In the genomic region with DNA sequence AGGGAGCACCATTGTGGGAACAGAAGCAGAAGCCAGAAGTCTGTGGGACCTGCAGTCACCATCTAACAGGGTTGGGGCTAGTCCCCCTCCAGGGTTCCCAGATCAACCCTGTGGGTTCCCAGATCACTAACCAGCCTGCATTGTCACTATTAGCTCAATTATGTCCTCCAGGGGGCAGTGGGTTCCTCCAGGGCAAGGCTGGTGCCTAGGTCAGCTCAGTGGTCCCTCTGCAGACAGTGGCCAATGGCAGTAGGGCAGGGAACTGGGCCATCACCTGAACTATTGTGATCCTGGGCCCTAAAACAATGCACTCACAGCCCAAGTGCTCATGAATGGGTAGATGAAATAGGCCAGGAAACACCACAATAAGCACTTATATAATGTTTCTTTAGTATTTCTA, we compare ENCODE assay signal across 1 cellular context.
TF ChIP-seq lines count a peak whose summit lies in the region.

No MANE protein-coding gene starts in this region.

TF ChIP-seq in K562, 482 proteins besides CTCF, POLR2A, EP300 and RAD21 (continued from another document):
- TF ChIP-seq, protein P1, sequence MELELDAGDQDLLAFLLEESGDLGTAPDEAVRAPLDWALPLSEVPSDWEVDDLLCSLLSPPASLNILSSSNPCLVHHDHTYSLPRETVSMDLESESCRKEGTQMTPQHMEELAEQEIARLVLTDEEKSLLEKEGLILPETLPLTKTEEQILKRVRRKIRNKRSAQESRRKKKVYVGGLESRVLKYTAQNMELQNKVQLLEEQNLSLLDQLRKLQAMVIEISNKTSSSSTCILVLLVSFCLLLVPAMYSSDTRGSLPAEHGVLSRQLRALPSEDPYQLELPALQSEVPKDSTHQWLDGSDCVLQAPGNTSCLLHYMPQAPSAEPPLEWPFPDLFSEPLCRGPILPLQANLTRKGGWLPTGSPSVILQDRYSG (tag; conservative IDR thresholded peaks at IDR 0.05; ENCODE audit: low read depth) = no peak
- TF ChIP-seq, protein P2, sequence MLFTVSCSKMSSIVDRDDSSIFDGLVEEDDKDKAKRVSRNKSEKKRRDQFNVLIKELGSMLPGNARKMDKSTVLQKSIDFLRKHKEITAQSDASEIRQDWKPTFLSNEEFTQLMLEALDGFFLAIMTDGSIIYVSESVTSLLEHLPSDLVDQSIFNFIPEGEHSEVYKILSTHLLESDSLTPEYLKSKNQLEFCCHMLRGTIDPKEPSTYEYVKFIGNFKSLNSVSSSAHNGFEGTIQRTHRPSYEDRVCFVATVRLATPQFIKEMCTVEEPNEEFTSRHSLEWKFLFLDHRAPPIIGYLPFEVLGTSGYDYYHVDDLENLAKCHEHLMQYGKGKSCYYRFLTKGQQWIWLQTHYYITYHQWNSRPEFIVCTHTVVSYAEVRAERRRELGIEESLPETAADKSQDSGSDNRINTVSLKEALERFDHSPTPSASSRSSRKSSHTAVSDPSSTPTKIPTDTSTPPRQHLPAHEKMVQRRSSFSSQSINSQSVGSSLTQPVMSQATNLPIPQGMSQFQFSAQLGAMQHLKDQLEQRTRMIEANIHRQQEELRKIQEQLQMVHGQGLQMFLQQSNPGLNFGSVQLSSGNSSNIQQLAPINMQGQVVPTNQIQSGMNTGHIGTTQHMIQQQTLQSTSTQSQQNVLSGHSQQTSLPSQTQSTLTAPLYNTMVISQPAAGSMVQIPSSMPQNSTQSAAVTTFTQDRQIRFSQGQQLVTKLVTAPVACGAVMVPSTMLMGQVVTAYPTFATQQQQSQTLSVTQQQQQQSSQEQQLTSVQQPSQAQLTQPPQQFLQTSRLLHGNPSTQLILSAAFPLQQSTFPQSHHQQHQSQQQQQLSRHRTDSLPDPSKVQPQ (CRISPR knock-in tag; IDR thresholded peaks at IDR 0.05; ENCODE audit: borderline replicate concordance) = no peak
- TF ChIP-seq BRD4 (IDR thresholded peaks at IDR 0.05) (no peak), ZNF239 (CRISPR knock-in tag; IDR thresholded peaks at IDR 0.05) (no peak), ZNF561 (CRISPR knock-in tag; conservative IDR thresholded peaks at IDR 0.05) (no peak), TRIM24 (IDR thresholded peaks at IDR 0.05) (no peak), HLTF (IDR thresholded peaks at IDR 0.05) (no peak), TAF7 (tag; IDR thresholded peaks at IDR 0.05) (no peak), ZNF707 (CRISPR knock-in tag; conservative IDR thresholded peaks at IDR 0.05) (no peak), FOXJ3 (CRISPR knock-in tag; IDR thresholded peaks at IDR 0.05) (no peak), ESRRB (CRISPR knock-in tag; IDR thresholded peaks at IDR 0.05; ENCODE audit: borderline replicate concordance) (no peak), SOX6 (IDR thresholded peaks at IDR 0.05) (no peak), ZNF696 (CRISPR knock-in tag; conservative IDR thresholded peaks at IDR 0.05) (no peak), POLR3G (IDR thresholded peaks at IDR 0.05; ENCODE audit: extremely low read depth, insufficient read length, insufficient replicate concordance) (no peak), CBX8 (IDR thresholded peaks at IDR 0.05; ENCODE audit: borderline replicate concordance, extremely low read depth, low read depth, low read length, poor library complexity, severe bottlenecking) (no peak)
- TF ChIP-seq, protein P3, sequence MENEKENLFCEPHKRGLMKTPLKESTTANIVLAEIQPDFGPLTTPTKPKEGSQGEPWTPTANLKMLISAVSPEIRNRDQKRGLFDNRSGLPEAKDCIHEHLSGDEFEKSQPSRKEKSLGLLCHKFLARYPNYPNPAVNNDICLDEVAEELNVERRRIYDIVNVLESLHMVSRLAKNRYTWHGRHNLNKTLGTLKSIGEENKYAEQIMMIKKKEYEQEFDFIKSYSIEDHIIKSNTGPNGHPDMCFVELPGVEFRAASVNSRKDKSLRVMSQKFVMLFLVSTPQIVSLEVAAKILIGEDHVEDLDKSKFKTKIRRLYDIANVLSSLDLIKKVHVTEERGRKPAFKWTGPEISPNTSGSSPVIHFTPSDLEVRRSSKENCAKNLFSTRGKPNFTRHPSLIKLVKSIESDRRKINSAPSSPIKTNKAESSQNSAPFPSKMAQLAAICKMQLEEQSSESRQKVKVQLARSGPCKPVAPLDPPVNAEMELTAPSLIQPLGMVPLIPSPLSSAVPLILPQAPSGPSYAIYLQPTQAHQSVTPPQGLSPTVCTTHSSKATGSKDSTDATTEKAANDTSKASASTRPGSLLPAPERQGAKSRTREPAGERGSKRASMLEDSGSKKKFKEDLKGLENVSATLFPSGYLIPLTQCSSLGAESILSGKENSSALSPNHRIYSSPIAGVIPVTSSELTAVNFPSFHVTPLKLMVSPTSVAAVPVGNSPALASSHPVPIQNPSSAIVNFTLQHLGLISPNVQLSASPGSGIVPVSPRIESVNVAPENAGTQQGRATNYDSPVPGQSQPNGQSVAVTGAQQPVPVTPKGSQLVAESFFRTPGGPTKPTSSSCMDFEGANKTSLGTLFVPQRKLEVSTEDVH (IDR thresholded peaks at IDR 0.05; ENCODE audit: low read depth, partially characterized antibody) = no peak
- TF ChIP-seq, protein P4, sequence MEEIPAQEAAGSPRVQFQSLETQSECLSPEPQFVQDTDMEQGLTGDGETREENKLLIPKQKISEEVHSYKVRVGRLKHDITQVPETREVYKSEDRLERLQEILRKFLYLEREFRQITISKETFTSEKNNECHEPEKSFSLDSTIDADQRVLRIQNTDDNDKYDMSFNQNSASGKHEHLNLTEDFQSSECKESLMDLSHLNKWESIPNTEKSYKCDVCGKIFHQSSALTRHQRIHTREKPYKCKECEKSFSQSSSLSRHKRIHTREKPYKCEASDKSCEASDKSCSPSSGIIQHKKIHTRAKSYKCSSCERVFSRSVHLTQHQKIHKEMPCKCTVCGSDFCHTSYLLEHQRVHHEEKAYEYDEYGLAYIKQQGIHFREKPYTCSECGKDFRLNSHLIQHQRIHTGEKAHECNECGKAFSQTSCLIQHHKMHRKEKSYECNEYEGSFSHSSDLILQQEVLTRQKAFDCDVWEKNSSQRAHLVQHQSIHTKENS (CRISPR knock-in tag; IDR thresholded peaks at IDR 0.05) = no peak
